ENCODE assay signal across 8 cellular contexts in genomic region chr17:44417553-44417952, GRCh38. TPM values are rescaled to one million over a fixed set of nuclear protein-coding genes. Genes with fewer than 3 reads are reported as not detected.
DNase-seq lines count a peak whose midpoint lies in the region; ATAC-seq and TF ChIP-seq lines count a peak whose summit lies in the region.

No MANE protein-coding gene starts in this region.

- H3K27me3 Mint-ChIP-seq in WTC11 (ENCODE audit: low read depth) = no peaks in the 10 kb centered on the region

- intact Hi-C loops in left cardiac atrium (cut with DNase I) = no loop called here
- intact Hi-C loops in heart right ventricle (cut with DNase I) = no loop called here
- intact Hi-C loops in prostate gland (cut with DNase I) = no loop called here

- 83 to 86% methylated on average over 2 of the region's 2 CpGs for WGBS in heart right ventricle, 2 donors
- 72% methylated on average over 2 of the region's 2 CpGs for WGBS in prostate gland

- no peak for TF ChIP-seq CTCF in heart right ventricle (IDR thresholded peaks at IDR 0.05)
- TF ChIP-seq CTCF in RWPE2 (IDR thresholded peaks at IDR 0.05; ENCODE audit: poor library complexity, severe bottlenecking) = no peak
- TF ChIP-seq CTCF in foreskin fibroblast (IDR thresholded peaks at IDR 0.05; ENCODE audit: low read depth, low read length) = no peak
- TF ChIP-seq CTCF in prostate gland (IDR thresholded peaks at IDR 0.05) = no peak
- no peak for TF ChIP-seq CTCF in WTC11 (IDR thresholded peaks at IDR 0.05)

- CTCF ChIA-PET in WTC11 (lab: Charles Lee) = no interaction called here

- H3K36me3 Mint-ChIP-seq in WTC11 = peaks cover 27% of the 10 kb centered on the region

- no peaks in the 10 kb centered on the region for H3K27me3 ChIP-seq in heart right ventricle
- no peaks in the 10 kb centered on the region for H3K27me3 ChIP-seq in RWPE2 (ENCODE audit: insufficient read depth, poor library complexity, severe bottlenecking)
- no peaks in the 10 kb centered on the region for H3K27me3 ChIP-seq in subcutaneous abdominal adipose tissue (ENCODE audit: control insufficient read depth in 5 of 5, insufficient read depth in 4 of 5, low read length in 5 of 5)
- H3K27me3 ChIP-seq in prostate gland (replicated peaks; ENCODE audit: insufficient read depth) = no peaks in the 10 kb centered on the region

- H3K4me3 ChIP-seq in heart right ventricle (no peak overlapping the region), RWPE2 (ENCODE audit: severe bottlenecking) (no peak overlapping the region), foreskin fibroblast (ENCODE audit: low read depth in 1 of 2, low read length in 2 of 2) (no peak overlapping the region), subcutaneous abdominal adipose tissue (ENCODE audit: low read depth in 1 of 5, low read length in 5 of 5) (no peak overlapping the region), prostate gland (no peak overlapping the region)

- H3K9me3 Mint-ChIP-seq in WTC11 = no peaks in the 10 kb centered on the region

- no peak overlapping the region for H3K9ac ChIP-seq in subcutaneous abdominal adipose tissue (ENCODE audit: low read length in 5 of 5)

- peaks cover 0 to 94% (median 6%) of the 10 kb centered on the region in 9 donors for H3K36me3 ChIP-seq in heart right ventricle
- peaks cover 48% of the 10 kb centered on the region for H3K36me3 ChIP-seq in RWPE2 (ENCODE audit: low read depth)
- H3K36me3 ChIP-seq in subcutaneous abdominal adipose tissue (ENCODE audit: control insufficient read depth in 5 of 5, insufficient read depth in 5 of 5, low read length in 5 of 5) = peaks cover 13 to 44% (median 17%) of the 10 kb centered on the region in 5 donors
- H3K36me3 ChIP-seq in prostate gland = no peaks in the 10 kb centered on the region

- H3K4me1 ChIP-seq in heart right ventricle (no peaks in the 10 kb centered on the region), RWPE2 (ENCODE audit: insufficient read depth, poor library complexity, severe bottlenecking) (peaks cover 8% of the 10 kb centered on the region), subcutaneous abdominal adipose tissue (ENCODE audit: control insufficient read depth in 5 of 5, insufficient read depth in 5 of 5, low read length in 5 of 5) (peaks cover 0 to 16% (median 8%) of the 10 kb centered on the region in 5 donors), prostate gland (replicated peaks) (no peaks in the 10 kb centered on the region)

- TF ChIP-seq POLR2A in prostate gland (IDR thresholded peaks at IDR 0.05) = no peak

- no peak overlapping the region; the same call in 1 of the 2 replicates for H3K27ac Mint-ChIP-seq in WTC11

- no peak for DNase-seq in left cardiac atrium
- DNase-seq in heart right ventricle = no peak
- no peak for DNase-seq in RWPE2 (ENCODE audit: low spot score)
- peak; percentile 70 to 78 for DNase-seq in foreskin fibroblast
- no peak for DNase-seq in midbrain (lab: John Stamatoyannopoulos, UW)
- DNase-seq in prostate gland (ENCODE audit: low spot score) = no peak
- DNase-seq in WTC11 (ENCODE audit: low spot score) = no peak

- no peak overlapping the region for H3K27ac ChIP-seq in heart right ventricle
- peak overlapping the region; percentile 10 for H3K27ac ChIP-seq in RWPE2 (ENCODE audit: poor library complexity, severe bottlenecking)
- peak overlapping the region; percentile 54 for H3K27ac ChIP-seq in subcutaneous abdominal adipose tissue (ENCODE audit: low read depth, low read length)
- H3K27ac ChIP-seq in prostate gland = no peak overlapping the region

- no peaks in the 10 kb centered on the region for H3K4me1 Mint-ChIP-seq in WTC11

- H3K4me3 Mint-ChIP-seq in WTC11 = no peak overlapping the region

- no peaks in the 10 kb centered on the region for H3K9me3 ChIP-seq in heart right ventricle
- H3K9me3 ChIP-seq in RWPE2 (ENCODE audit: severe bottlenecking) = no peaks in the 10 kb centered on the region
- no peaks in the 10 kb centered on the region for H3K9me3 ChIP-seq in subcutaneous abdominal adipose tissue (ENCODE audit: control insufficient read depth in 5 of 5, low read length in 5 of 5)
- H3K9me3 ChIP-seq in prostate gland = no peaks in the 10 kb centered on the region

- POLR2A ChIA-PET in WTC11 (lab: Charles Lee) = no interaction called here

- ATAC-seq in left cardiac atrium (peak; percentile 41 to 95), heart right ventricle (no peak), RWPE2 (ENCODE audit: low read depth) (peak; percentile 99), WTC11 (no peak)

TF ChIP-seq in WTC11, 78 proteins besides CTCF, POLR2A, EP300 and RAD21:
- no peak for TF ChIP-seq ZNF423 (CRISPR knock-in tag; IDR thresholded peaks at IDR 0.05)

RNA-seq across cellular contexts. Expression of gene ITGA2B, which starts 28.1 kb away (rescaled TPM):
- total RNA-seq in left cardiac atrium = 1 to 10 TPM; 2.4 to 2.7 TPM
- 1 to 10 TPM in 1 of 10 donors, under 1 TPM in 8, not detected in 1; 0.18 to 1.2 (median 0.62) TPM for total RNA-seq in heart right ventricle
- polyA plus RNA-seq in heart right ventricle = 1 to 10 TPM in 1 of 2 donors, under 1 TPM in 1; 0.30 to 1.2 TPM
- under 1 TPM; 0.27 to 0.68 TPM for total RNA-seq in prostate gland
- 21.5 to 30.3 TPM (median 28.5 TPM) in 3 replicates for total RNA-seq in WTC11 (2021)

RNA-seq across cellular contexts. Expression of gene FAM171A2, which starts 53.9 kb away (rescaled TPM):
- total RNA-seq in left cardiac atrium (1 to 10 TPM; 1.2 to 2.4 TPM), heart right ventricle (under 1 TPM; 0.25 to 0.95 (median 0.46) TPM), prostate gland (1 to 10 TPM; 1.8 to 6.1 TPM), WTC11 (2021) (28.2 to 29.9 TPM (median 28.5 TPM) in 3 replicates)
- under 1 TPM; 0.29 to 0.57 TPM for polyA plus RNA-seq in heart right ventricle

Comparison
In these comparisons a context has a peak if more than half of its experiments do, and no peak if none do; other contexts are left out.
1. ATAC-seq: peak in left cardiac atrium (2 of 2) and RWPE2 (single experiment); none in heart right ventricle (0 of 8) and WTC11 (single experiment).
2. DNase-seq: peak in foreskin fibroblast (2 of 2); none in left cardiac atrium (single experiment), heart right ventricle (0 of 2), RWPE2 (single experiment), midbrain (single experiment), prostate gland (single experiment) and WTC11 (single experiment).
3. H3K27ac ChIP-seq: peak in RWPE2 (single experiment) and subcutaneous abdominal adipose tissue (single experiment); none in heart right ventricle (0 of 10) and prostate gland (0 of 2).